7 cellular contexts compared by ENCODE assay signal in genomic region chr14:75182163-75182562, GRCh38. TPM values are rescaled to one million over a fixed set of nuclear protein-coding genes. Genes with fewer than 3 reads are reported as not detected.
A peak's percentile ranks its signal among the peaks of the same experiment; 100 is the strongest.
DNase-seq lines count a peak whose midpoint lies in the region; ATAC-seq, FAIRE-seq and TF ChIP-seq lines count a peak whose summit lies in the region.
"Not testable (repeated sequence)": the region's sequence is repeated elsewhere in the genome, so short reads cannot be mapped to it uniquely, and the experiment has no call there.

No MANE protein-coding gene starts in this region.

- not testable (repeated sequence) for ATAC-seq in HepG2; upper lobe of left lung (ENCODE audit: low FRiP score in 2 of 2)

- DNase-seq in HFFc6; adrenal gland; esophagus muscularis mucosa (ENCODE audit: extremely low spot score); HepG2 (ENCODE audit: low spot score); neural progenitor cell (ENCODE audit: low spot score); upper lobe of left lung: not testable (repeated sequence)

- TF ChIP-seq POLR2A in adrenal gland (IDR thresholded peaks at IDR 0.05); esophagus muscularis mucosa (IDR thresholded peaks at IDR 0.05; ENCODE audit: low read depth); HepG2 (IDR thresholded peaks at IDR 0.05; ENCODE audit: insufficient read depth in 1 of 2, low read depth in 2 of 2, low read length in 2 of 2); upper lobe of left lung (IDR thresholded peaks at IDR 0.05): not testable (repeated sequence)

- H3K27me3 ChIP-seq in adrenal gland; esophagus muscularis mucosa; HepG2 (ENCODE audit: control insufficient read depth in 1 of 2, insufficient read depth in 2 of 2, low read length in 2 of 2); neural progenitor cell; subcutaneous abdominal adipose tissue (ENCODE audit: control insufficient read depth in 5 of 5, insufficient read depth in 4 of 5, low read length in 5 of 5); upper lobe of left lung: not testable (repeated sequence)

- TF ChIP-seq EP300 in esophagus muscularis mucosa (IDR thresholded peaks at IDR 0.05); HepG2 (IDR thresholded peaks at IDR 0.05; ENCODE audit: low read depth in 2 of 2, low read length in 2 of 2); HepG2 (CRISPR knock-in tag; IDR thresholded peaks at IDR 0.05; ENCODE audit: borderline replicate concordance); upper lobe of left lung (IDR thresholded peaks at IDR 0.05): not testable (repeated sequence)

- not testable (repeated sequence) for FAIRE-seq in HepG2 (lab: Jason Lieb, UNC)

- H3K9ac ChIP-seq in HepG2 (ENCODE audit: insufficient read depth, low read depth, low read length); neural progenitor cell; subcutaneous abdominal adipose tissue (ENCODE audit: low read length in 5 of 5): not testable (repeated sequence)

- H3K9me3 Mint-ChIP-seq in HFFc6, neural progenitor cell: not testable (repeated sequence)

- H3K4me1 ChIP-seq in adrenal gland (replicated peaks in 1 of 2), result peaks cover 19 to 27% of the 10 kb centered on the region in 2 donors
- peaks cover 3 to 17% (median 15%) of the 10 kb centered on the region in 4 donors for H3K4me1 ChIP-seq in esophagus muscularis mucosa
- H3K4me1 ChIP-seq in HepG2 (ENCODE audit: insufficient read depth, low read length), result peaks cover 48% of the 10 kb centered on the region
- H3K4me1 ChIP-seq in neural progenitor cell, result peaks cover 17% of the 10 kb centered on the region
- peaks cover 1 to 45% (median 33%) of the 10 kb centered on the region in 5 donors for H3K4me1 ChIP-seq in subcutaneous abdominal adipose tissue (ENCODE audit: control insufficient read depth in 5 of 5, insufficient read depth in 5 of 5, low read length in 5 of 5)
- H3K4me1 ChIP-seq in upper lobe of left lung, result peaks cover 23 to 46% (median 33%) of the 10 kb centered on the region in 4 donors

- H3F3A ChIP-seq in neural progenitor cell (ENCODE audit: low read depth), result peaks cover 12% of the 10 kb centered on the region

- POLR2A ChIA-PET in HepG2 (lab: Yijun Ruan, JAX), result not testable (repeated sequence)

- H4K20me1 ChIP-seq in HepG2 (ENCODE audit: insufficient read depth, low read length); neural progenitor cell (ENCODE audit: low read depth): not testable (repeated sequence)

- in situ Hi-C loops in HepG2 (cut with HindIII; ENCODE audit: extremely low pct_ligation_motif_present, low pct_unique_long_range_greater_than_20kb), result not testable (repeated sequence)

- H3K36me3 ChIP-seq in adrenal gland (replicated peaks in 1 of 2); esophagus muscularis mucosa; HepG2 (replicated peaks in 1 of 2; ENCODE audit: control insufficient read depth in 1 of 2, insufficient read depth in 2 of 2, low read length in 2 of 2); neural progenitor cell; subcutaneous abdominal adipose tissue (ENCODE audit: control insufficient read depth in 5 of 5, insufficient read depth in 5 of 5, low read length in 5 of 5); upper lobe of left lung: not testable (repeated sequence)

- WGBS in adrenal gland, 4 donors, result 73 to 93% (median 81%) methylated on average over 11 of the region's 11 CpGs
- WGBS in esophagus muscularis mucosa, result 89% methylated on average over 11 of the region's 11 CpGs
- WGBS in HepG2 (ENCODE audit: low lambda C conversion rate), result 14% methylated on average over 9 of the region's 11 CpGs
- 76 to 85% methylated on average over 11 of the region's 11 CpGs for WGBS in upper lobe of left lung, 2 donors

- CTCF ChIA-PET in HepG2 (lab: Yijun Ruan, JAX; ENCODE audit: low intra/inter-chr PET ratio, low total read pairs), result not testable (repeated sequence)

- H3K4me2 ChIP-seq in HepG2 (ENCODE audit: low read depth, low read length) (peak overlapping the region; percentile 18), neural progenitor cell (peak overlapping the region; percentile 52)

- TF ChIP-seq RAD21 in HepG2 (CRISPR knock-in tag; IDR thresholded peaks at IDR 0.05), result not testable (repeated sequence)

- peak overlapping the region in 3 of 5 donors; percentile 36 to 84 (median 43) for H3K27ac ChIP-seq in adrenal gland
- H3K27ac ChIP-seq in esophagus muscularis mucosa (replicated peaks in 1 of 4), result peak overlapping the region; percentile 14 to 55 (median 24)
- H3K27ac ChIP-seq in HepG2 (ENCODE audit: extremely low read length, insufficient read depth, low read length); neural progenitor cell: not testable (repeated sequence)
- peak overlapping the region; percentile 63 for H3K27ac ChIP-seq in subcutaneous abdominal adipose tissue (ENCODE audit: low read depth, low read length)
- H3K27ac ChIP-seq in upper lobe of left lung, result peak overlapping the region; percentile 28 to 78 (median 57)

- intact Hi-C loops in adrenal gland (cut with DNase I); esophagus muscularis mucosa (cut with DNase I); HepG2 (cut with micrococcal nuclease; ENCODE audit: unreplicated experiment): not testable (repeated sequence)

- peak overlapping the region; percentile 64; the same call in 1 of the 2 replicates for H3K27ac Mint-ChIP-seq in HFFc6
- not testable (repeated sequence) for H3K27ac Mint-ChIP-seq in neural progenitor cell

- H3K4me3 Mint-ChIP-seq in HFFc6, result not testable (repeated sequence)
- peak overlapping the region; percentile 13 for H3K4me3 Mint-ChIP-seq in neural progenitor cell

- not testable (repeated sequence) for H3K9me3 ChIP-seq in adrenal gland (replicated peaks in 1 of 3); esophagus muscularis mucosa; HepG2 (ENCODE audit: low read length); neural progenitor cell (ENCODE audit: low read depth); subcutaneous abdominal adipose tissue (ENCODE audit: control insufficient read depth in 5 of 5, low read length in 5 of 5); upper lobe of left lung

- BruUV-seq in HepG2 (replicated peaks; lab: Mats Ljungman, UMichigan), result not testable (repeated sequence)

- H2AFZ ChIP-seq in HepG2 (ENCODE audit: low read length); neural progenitor cell (replicated peaks): not testable (repeated sequence)

- not testable (repeated sequence) for H3K79me2 ChIP-seq in HepG2 (ENCODE audit: insufficient read depth, low read length); neural progenitor cell (ENCODE audit: low read depth)

- TF ChIP-seq CTCF in HFFc6 (IDR thresholded peaks at IDR 0.05); adrenal gland (IDR thresholded peaks at IDR 0.05); esophagus muscularis mucosa (IDR thresholded peaks at IDR 0.05); HepG2 (CRISPR knock-in tag; IDR thresholded peaks at IDR 0.05); neural progenitor cell (IDR thresholded peaks at IDR 0.05); upper lobe of left lung (IDR thresholded peaks at IDR 0.05): not testable (repeated sequence)

- not testable (repeated sequence) for H3K36me3 Mint-ChIP-seq in HFFc6 (ENCODE audit: low read depth); neural progenitor cell

- not testable (repeated sequence) for H3K4me3 ChIP-seq in adrenal gland; esophagus muscularis mucosa; HepG2 (replicated peaks in 1 of 3; ENCODE audit: insufficient read depth in 1 of 3, low read depth in 2 of 3, low read length in 3 of 3); neural progenitor cell; subcutaneous abdominal adipose tissue (ENCODE audit: low read depth in 1 of 5, low read length in 5 of 5); upper lobe of left lung

- H3K27me3 Mint-ChIP-seq in HFFc6 (ENCODE audit: insufficient read depth), result not testable (repeated sequence)
- H3K27me3 Mint-ChIP-seq in neural progenitor cell (ENCODE audit: insufficient read depth, low read depth), result peaks cover 25% of the 10 kb centered on the region

- H3K4me1 Mint-ChIP-seq in HFFc6 (ENCODE audit: low read depth) (peaks cover 42% of the 10 kb centered on the region), neural progenitor cell (peaks cover 13% of the 10 kb centered on the region)

RNA-seq across cellular contexts. Expression of gene TMED10, which starts 5.8 kb away (rescaled TPM):
- total RNA-seq in HFFc6 (2021; fragmentation: NEBNext Ultra II Directional; extraction: Animal tissue kit (Norgen Biotek cat#: 25700)), result 100 to 1,000 TPM; 370 to 494 (median 430) TPM
- total RNA-seq in adrenal gland, result 100 to 1,000 TPM; 156 to 509 (median 319) TPM
- polyA plus RNA-seq in adrenal gland, result 100 to 1,000 TPM in 1 of 3 donors, 10 to 100 TPM in 2; 33.7 to 532 (median 65.3) TPM
- 100 to 1,000 TPM; 115 to 164 (median 129) TPM for total RNA-seq in esophagus muscularis mucosa
- 183 and 311 TPM in 2 replicates for total RNA-seq in HepG2 (2016; rRNA removed; fragmentation: Illumina TruSeq; extraction: Trizol)
- 31.8 and 36.6 TPM in 2 replicates for total RNA-seq in HepG2 (2016; cell fraction: cytosol; rRNA removed; fragmentation: Illumina TruSeq; extraction: Trizol; ENCODE audit: low read depth)
- 191 and 318 TPM in 2 replicates for total RNA-seq in HepG2 (2016; cell fraction: insoluble cytoplasmic fraction; rRNA removed; fragmentation: Illumina TruSeq; extraction: Trizol)
- 62.0 and 63.6 TPM in 2 replicates for total RNA-seq in HepG2 (2016; cell fraction: membrane; rRNA removed; fragmentation: Illumina TruSeq; extraction: Trizol)
- 252 and 291 TPM in 2 replicates for total RNA-seq in HepG2 (2016; cell fraction: nucleus; rRNA removed; fragmentation: Illumina TruSeq; extraction: Trizol)
- 292 and 377 TPM in 2 replicates for polyA plus RNA-seq in HepG2 (2011; rRNA removed)
- 308 and 326 TPM in 2 replicates for polyA plus RNA-seq in HepG2 (2011; cell fraction: cytosol; rRNA removed)
- 81.4 and 84.1 TPM in 2 replicates for polyA plus RNA-seq in HepG2 (2011; cell fraction: nucleus; rRNA removed)
- polyA plus RNA-seq in HepG2 (2012), result 131 and 139 TPM in 2 replicates
- 36.6 and 41.3 TPM in 2 replicates for polyA plus RNA-seq in HepG2 (2016; cell fraction: cytosol; fragmentation: Illumina TruSeq; extraction: Trizol; ENCODE audit: low read depth)
- 162 and 165 TPM in 2 replicates for polyA plus RNA-seq in HepG2 (2016; cell fraction: insoluble cytoplasmic fraction; fragmentation: Illumina TruSeq; extraction: Trizol; ENCODE audit: low read depth)
- 58.6 and 59.0 TPM in 2 replicates for polyA plus RNA-seq in HepG2 (2016; cell fraction: membrane; fragmentation: Illumina TruSeq; extraction: Trizol; ENCODE audit: low read depth)
- polyA plus RNA-seq in HepG2 (2016; cell fraction: nucleus; fragmentation: Illumina TruSeq; extraction: Trizol; ENCODE audit: insufficient read depth, low read depth), result 306 and 326 TPM in 2 replicates
- 546 and 919 TPM in 2 replicates for polyA minus RNA-seq in HepG2 (2011; rRNA and poly(A)+ RNA removed; ENCODE audit: low replicate concordance)
- polyA minus RNA-seq in HepG2 (2011; cell fraction: cytosol; rRNA and poly(A)+ RNA removed), result 247 and 332 TPM in 2 replicates
- 78.8 and 85.5 TPM in 2 replicates for polyA minus RNA-seq in HepG2 (2011; cell fraction: nucleus; rRNA and poly(A)+ RNA removed)
- total RNA-seq in neural progenitor cell (ENCODE audit: low replicate concordance), result 176 and 220 TPM in 2 replicates
- total RNA-seq in upper lobe of left lung, result 100 to 1,000 TPM in 4 of 6 donors, 10 to 100 TPM in 2; 72.3 to 314 (median 186) TPM

RNA-seq across cellular contexts. Expression of gene NEK9, which starts 55.3 kb away (rescaled TPM):
- total RNA-seq in HFFc6 (2021; fragmentation: NEBNext Ultra II Directional; extraction: Animal tissue kit (Norgen Biotek cat#: 25700)), result 10 to 100 TPM; 67.6 to 79.4 (median 69.4) TPM
- 100 to 1,000 TPM in 4 of 8 donors, 10 to 100 TPM in 4; 66.9 to 165 (median 92.9) TPM for total RNA-seq in adrenal gland
- polyA plus RNA-seq in adrenal gland, result 10 to 100 TPM; 51.7 to 73.6 (median 62.6) TPM
- 100 to 1,000 TPM in 1 of 4 donors, 10 to 100 TPM in 3; 52.3 to 111 (median 79.0) TPM for total RNA-seq in esophagus muscularis mucosa
- 16.5 and 29.4 TPM in 2 replicates for total RNA-seq in HepG2 (2016; rRNA removed; fragmentation: Illumina TruSeq; extraction: Trizol)
- 8.6 and 9.3 TPM in 2 replicates for total RNA-seq in HepG2 (2016; cell fraction: cytosol; rRNA removed; fragmentation: Illumina TruSeq; extraction: Trizol; ENCODE audit: low read depth)
- 17.5 and 29.6 TPM in 2 replicates for total RNA-seq in HepG2 (2016; cell fraction: insoluble cytoplasmic fraction; rRNA removed; fragmentation: Illumina TruSeq; extraction: Trizol)
- total RNA-seq in HepG2 (2016; cell fraction: membrane; rRNA removed; fragmentation: Illumina TruSeq; extraction: Trizol), result 11.8 and 12.2 TPM in 2 replicates
- 25.2 and 29.4 TPM in 2 replicates for total RNA-seq in HepG2 (2016; cell fraction: nucleus; rRNA removed; fragmentation: Illumina TruSeq; extraction: Trizol)
- 27.3 and 32.1 TPM in 2 replicates for polyA plus RNA-seq in HepG2 (2011; rRNA removed)
- 17.4 and 19.0 TPM in 2 replicates for polyA plus RNA-seq in HepG2 (2011; cell fraction: cytosol; rRNA removed)
- polyA plus RNA-seq in HepG2 (2011; cell fraction: nucleus; rRNA removed), result 69.4 and 74.5 TPM in 2 replicates
- 30.8 and 31.9 TPM in 2 replicates for polyA plus RNA-seq in HepG2 (2012)
- 0.96 and 1.7 TPM in 2 replicates for polyA plus RNA-seq in HepG2 (2016; cell fraction: cytosol; fragmentation: Illumina TruSeq; extraction: Trizol; ENCODE audit: low read depth)
- polyA plus RNA-seq in HepG2 (2016; cell fraction: insoluble cytoplasmic fraction; fragmentation: Illumina TruSeq; extraction: Trizol; ENCODE audit: low read depth), result 32.5 and 34.6 TPM in 2 replicates
- 4.7 and 5.0 TPM in 2 replicates for polyA plus RNA-seq in HepG2 (2016; cell fraction: membrane; fragmentation: Illumina TruSeq; extraction: Trizol; ENCODE audit: low read depth)
- 60.6 and 64.1 TPM in 2 replicates for polyA plus RNA-seq in HepG2 (2016; cell fraction: nucleus; fragmentation: Illumina TruSeq; extraction: Trizol; ENCODE audit: insufficient read depth, low read depth)
- polyA minus RNA-seq in HepG2 (2011; rRNA and poly(A)+ RNA removed; ENCODE audit: low replicate concordance), result 33.3 and 65.4 TPM in 2 replicates
- polyA minus RNA-seq in HepG2 (2011; cell fraction: cytosol; rRNA and poly(A)+ RNA removed), result 16.4 and 19.4 TPM in 2 replicates
- 42.6 and 47.6 TPM in 2 replicates for polyA minus RNA-seq in HepG2 (2011; cell fraction: nucleus; rRNA and poly(A)+ RNA removed)
- 25.9 and 28.3 TPM in 2 replicates for total RNA-seq in neural progenitor cell (ENCODE audit: low replicate concordance)
- 10 to 100 TPM; 37.5 to 96.4 (median 78.9) TPM for total RNA-seq in upper lobe of left lung
